ENCODE assay signal across 9 cellular contexts in the genomic region with DNA sequence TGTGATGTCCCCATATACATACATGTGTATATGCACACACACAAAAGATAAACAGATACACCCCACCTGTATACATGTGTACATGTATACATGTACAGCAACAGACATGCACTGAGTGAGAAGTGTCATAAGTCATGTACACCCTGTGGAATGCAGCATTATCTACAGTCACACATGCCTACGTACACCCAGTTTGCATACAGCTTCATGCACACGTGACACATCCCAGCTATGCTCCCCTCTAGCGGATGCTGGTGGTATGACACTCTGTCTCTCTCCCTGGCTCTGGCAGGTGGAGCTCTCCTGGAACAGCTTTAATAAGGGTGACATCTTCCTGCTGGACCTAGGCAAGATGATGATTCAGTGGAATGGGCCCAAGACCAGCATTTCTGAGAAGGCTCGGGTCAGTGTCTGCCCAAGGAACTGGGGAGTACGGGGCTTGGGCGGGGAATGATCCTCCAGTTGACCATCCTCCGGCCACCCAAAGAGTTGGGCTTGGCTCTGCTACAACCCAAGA. TPM values are rescaled to one million over a fixed set of nuclear protein-coding genes. Genes with fewer than 3 reads are reported as not detected.
DNase-seq lines count a peak whose midpoint lies in the region; ATAC-seq, FAIRE-seq and TF ChIP-seq lines count a peak whose summit lies in the region.
"Had no signal": no experiment of that assay in that cellular context is flagged by ENCODE, and none has a peak within 500 bp of the region (broad histone marks: within the 10 kb centered on the region; RNA-seq: fewer than 3 reads in every experiment).

No MANE protein-coding gene starts in this region.

- no peaks in the 10 kb centered on the region for H3K36me3 Mint-ChIP-seq in glutamatergic neuron (ENCODE audit: unreplicated experiment)

- H3K27me3 Mint-ChIP-seq in glutamatergic neuron (ENCODE audit: unreplicated experiment), result peaks cover 4% of the 10 kb centered on the region

- H3K27me3 ChIP-seq in prostate gland (replicated peaks; ENCODE audit: insufficient read depth) (no peaks in the 10 kb centered on the region), aorta (ENCODE audit: control insufficient read depth in 1 of 2, insufficient read depth in 2 of 2, low read length in 1 of 2) (no peaks in the 10 kb centered on the region)

- ATAC-seq in GM21786 (IDR thresholded peaks at IDR 0.05; ENCODE audit: unreplicated experiment) (peak; percentile 57), aorta (ENCODE audit: low FRiP score) (peak; percentile 44)

- peak; percentile 25 for FAIRE-seq in G401.6 (lab: Jason Lieb, UNC)
- FAIRE-seq: islet of Langerhans had no signal

- H3K4me3 ChIP-seq in prostate gland (no peak overlapping the region), aorta (ENCODE audit: low read length in 2 of 2) (no peak overlapping the region)

- H3K9me3 ChIP-seq in prostate gland, result no peaks in the 10 kb centered on the region
- H3K9me3 ChIP-seq in aorta (ENCODE audit: control insufficient read depth, low read length), result no peaks in the 10 kb centered on the region

- H3K27ac Mint-ChIP-seq in glutamatergic neuron (ENCODE audit: unreplicated experiment), result no peak overlapping the region

- H3K27ac ChIP-seq in prostate gland (peak overlapping the region in 1 of 2 donors; percentile 85), aorta (ENCODE audit: low read depth in 1 of 2, low read length in 2 of 2) (no peak overlapping the region)

- peaks cover 4% of the 10 kb centered on the region for H3K4me1 Mint-ChIP-seq in glutamatergic neuron (ENCODE audit: low read depth, unreplicated experiment)

- 50% methylated on average over 7 of the region's 7 CpGs for WGBS in prostate gland
- 56 to 57% methylated on average over 7 of the region's 7 CpGs for WGBS in aorta, 2 donors

- no peak for TF ChIP-seq POLR2A in prostate gland (IDR thresholded peaks at IDR 0.05)

- no peaks in the 10 kb centered on the region for H3K36me3 ChIP-seq in prostate gland
- H3K36me3 ChIP-seq in aorta (ENCODE audit: control insufficient read depth in 1 of 2, insufficient read depth in 2 of 2, low read length in 1 of 2), result no peaks in the 10 kb centered on the region

- DNase-seq in KG1 (lab: John Stamatoyannopoulos, UW) (peak; percentile 77), SK-MEL-5 (ENCODE audit: low read depth, low spot score) (peak; percentile 88), glutamatergic neuron (peak; percentile 88), prostate gland (ENCODE audit: low spot score) (peak; percentile 71), aorta (peak; percentile 82 to 86)
- peak; percentile 72 for DNase-seq in activated gamma-delta T cell treated with anti-CD3 and anti-CD28 coated beads, Interleukin-2, amount 50 U/mL, for 16 hours (ENCODE audit: low read depth)

- no peak overlapping the region for H3K4me3 Mint-ChIP-seq in glutamatergic neuron (ENCODE audit: unreplicated experiment)

- TF ChIP-seq CTCF in glutamatergic neuron (IDR thresholded peaks at IDR 0.05; ENCODE audit: partially characterized antibody, unreplicated experiment), result peak; percentile 94
- TF ChIP-seq CTCF in prostate gland (IDR thresholded peaks at IDR 0.05), result peak; percentile 85 to 92 (median 88)

- H3K4me1 ChIP-seq in prostate gland (replicated peaks) (peaks cover 2% of the 10 kb centered on the region), aorta (ENCODE audit: control insufficient read depth in 1 of 2, insufficient read depth in 2 of 2, low read length in 2 of 2) (no peaks in the 10 kb centered on the region)

- intact Hi-C loops in prostate gland (cut with DNase I), result no loop called here
- intact Hi-C loops in aorta (cut with DNase I), result no loop called here

- peaks cover 3% of the 10 kb centered on the region for H3K9me3 Mint-ChIP-seq in glutamatergic neuron (ENCODE audit: unreplicated experiment)

- in situ Hi-C loops in SK-MEL-5 (cut with HindIII; ENCODE audit: low pct_unique_long_range_greater_than_20kb, low sequenced_read_pairs), result no loop called here

RNA-seq across cellular contexts. Expression of a gene that starts 6.3 kb away (rescaled TPM):
- total RNA-seq in SK-MEL-5 (2014; rRNA removed; shearing (Covaris generic)), result 3.6 and 3.7 TPM in 2 replicates
- polyA plus RNA-seq in SK-MEL-5 (2015; cell fraction: cytosol; rRNA removed), result 2.5 and 4.4 TPM in 2 replicates
- polyA plus RNA-seq in SK-MEL-5 (2015; cell fraction: nucleus; rRNA removed), result 40.4 and 50.6 TPM in 2 replicates
- total RNA-seq in glutamatergic neuron (ENCODE audit: unreplicated experiment) (3.2 TPM), prostate gland (10 to 100 TPM; 29.1 to 29.3 TPM), aorta (10 to 100 TPM in 1 of 2 donors, 1 to 10 TPM in 1; 3.9 to 10.9 TPM)
- polyA plus RNA-seq in aorta, result 10 to 100 TPM; 15.4 to 37.1 TPM

RNA-seq across cellular contexts. Expression of a gene that starts 32.6 kb away (rescaled TPM):
- total RNA-seq in SK-MEL-5 (2014; rRNA removed; shearing (Covaris generic)), result 7.0 and 8.8 TPM in 2 replicates
- polyA plus RNA-seq in SK-MEL-5 (2015; cell fraction: cytosol; rRNA removed), result 7.0 and 7.4 TPM in 2 replicates
- 21.1 and 25.1 TPM in 2 replicates for polyA plus RNA-seq in SK-MEL-5 (2015; cell fraction: nucleus; rRNA removed)
- total RNA-seq in glutamatergic neuron (ENCODE audit: unreplicated experiment), result 73.0 TPM
- total RNA-seq in prostate gland, result 100 to 1,000 TPM in 1 of 2 donors, 10 to 100 TPM in 1; 29.7 to 176 TPM
- 10 to 100 TPM; 37.1 to 53.8 TPM for total RNA-seq in aorta
- polyA plus RNA-seq in aorta, result 10 to 100 TPM; 30.8 to 59.7 TPM

RNA-seq across cellular contexts. Expression of a gene that starts 42.2 kb away (rescaled TPM):
- not detected in 2 replicates for total RNA-seq in SK-MEL-5 (2014; rRNA removed; shearing (Covaris generic))
- not detected in 2 replicates for polyA plus RNA-seq in SK-MEL-5 (2015; cell fraction: cytosol; rRNA removed)
- 0.26 TPM in 1 of 2 replicates, not detected in the other for polyA plus RNA-seq in SK-MEL-5 (2015; cell fraction: nucleus; rRNA removed)
- 0.42 TPM for total RNA-seq in glutamatergic neuron (ENCODE audit: unreplicated experiment)
- 10 to 100 TPM in 1 of 2 donors, under 1 TPM in 1; 0.32 to 13.1 TPM for total RNA-seq in prostate gland
- total RNA-seq in aorta, result under 1 TPM; 0.26 to 0.69 TPM
- polyA plus RNA-seq in aorta, result under 1 TPM; 0.25 to 0.59 TPM
